In genomic region chr15:84653910-84654688, GRCh38 we compare ENCODE assay signal across 8 cellular contexts. TPM values are rescaled to one million over a fixed set of nuclear protein-coding genes. Genes with fewer than 3 reads are reported as not detected.
DNase-seq lines count a peak whose midpoint lies in the region; ATAC-seq, FAIRE-seq and TF ChIP-seq lines count a peak whose summit lies in the region.

Gene WDR73 (minus strand): TSS chr15:84654283. CDS start chr15:84654274, 9 bp downstream.

- H2AFZ ChIP-seq in mammary epithelial cell (ENCODE audit: low read depth, low read length): peak within 1 kb of the TSS; percentile 94

- H3K36me3 ChIP-seq in WERI-Rb-1: peaks cover 37% of the 10 kb centered on the region
- H3K36me3 ChIP-seq in mammary epithelial cell (ENCODE audit: insufficient read depth, low read length): peaks cover 6% of the 10 kb centered on the region
- peaks cover 35% of the 10 kb centered on the region for H3K36me3 ChIP-seq in iPS-20b (ENCODE audit: insufficient read depth, low read depth, low read length)

- H3K27me3 ChIP-seq in WERI-Rb-1 (ENCODE audit: insufficient read depth, low read depth, severe bottlenecking): no peaks in the 10 kb centered on the region
- H3K27me3 ChIP-seq in mammary epithelial cell (ENCODE audit: insufficient read depth, low read length): no peaks in the 10 kb centered on the region
- peaks cover 25% of the 10 kb centered on the region for H3K27me3 ChIP-seq in iPS-20b (ENCODE audit: insufficient read depth, low read length)

- in situ Hi-C loops in mammary epithelial cell (cut with MboI; ENCODE audit: low sequenced_read_pairs in 2 of 2): loop anchor here in 1 of 2 donors (10.0 kb wide), 2 partner anchors 91 to 271 kb away; partner anchors contain the start of gene ZNF592

- H3K27ac ChIP-seq in WERI-Rb-1 (peak within 1 kb of the TSS; percentile 76), mammary epithelial cell (ENCODE audit: insufficient read depth, low read depth, low read length) (peak within 1 kb of the TSS; percentile 74), iPS-20b (ENCODE audit: low read length) (peak within 1 kb of the TSS; percentile 31), skin epidermis (peak within 1 kb of the TSS; percentile 31 to 93 (median 86))

- peak; percentile 60 for ATAC-seq in GM18861 (IDR thresholded peaks at IDR 0.05; ENCODE audit: unreplicated experiment)
- peak; percentile 73 for ATAC-seq in HG03097 (IDR thresholded peaks at IDR 0.05; ENCODE audit: low FRiP score, unreplicated experiment)

- WGBS in mammary epithelial cell (ENCODE audit: low coverage, missing lambda C conversion rate): 1% methylated on average over 22 of the region's 49 CpGs

- FAIRE-seq in A204.1 (lab: Jason Lieb, UNC): peak; percentile 9

- H3K79me2 ChIP-seq in mammary epithelial cell (ENCODE audit: insufficient read depth, low read length): peaks cover 33% of the 10 kb centered on the region

- H4K20me1 ChIP-seq in mammary epithelial cell (ENCODE audit: insufficient read depth, low read length): no peaks in the 10 kb centered on the region

- DNase-seq in NCI-H2196 treated with DMSO at 0.1 percent for 48 hours (lab: John Stamatoyannopoulos, UW; ENCODE audit: unreplicated experiment): peak; percentile 55
- DNase-seq in WERI-Rb-1: peak; percentile 94
- DNase-seq in mammary epithelial cell: peak; percentile 92

- H3K4me2 ChIP-seq in mammary epithelial cell (ENCODE audit: insufficient read depth, low read depth, low read length): peak within 1 kb of the TSS; percentile 81

- intact Hi-C loops in mammary epithelial cell (cut with micrococcal nuclease): loop anchor here (1.0 kb wide), 5 partner anchors 62 to 274 kb away; partner anchors contain the start of gene SEC11A

- H3K4me3 ChIP-seq in WERI-Rb-1 (ENCODE audit: low read depth, low read length) (peak within 1 kb of the TSS; percentile 84), mammary epithelial cell (replicated peaks in 1 of 3; ENCODE audit: insufficient read depth in 1 of 3, low read depth in 2 of 3, low read length in 3 of 3) (peak within 1 kb of the TSS; percentile 76 to 100 (median 91)), iPS-20b (ENCODE audit: low read length) (peak within 1 kb of the TSS; percentile 96), skin epidermis (peak within 1 kb of the TSS; percentile 57 to 85 (median 81))

- TSS peak; percentile 82 for BruUV-seq in mammary epithelial cell (replicated peaks; lab: Mats Ljungman, UMichigan)

- dilution Hi-C loops in mammary epithelial cell (cut with HindIII; ENCODE audit: low sequenced_read_pairs): no loop called here

- no peaks in the 10 kb centered on the region for H3K9me3 ChIP-seq in WERI-Rb-1 (ENCODE audit: severe bottlenecking)
- H3K9me3 ChIP-seq in mammary epithelial cell (replicated peaks; ENCODE audit: insufficient read depth, low read length): no peaks in the 10 kb centered on the region
- H3K9me3 ChIP-seq in iPS-20b (ENCODE audit: insufficient read depth, low read depth, low read length): no peaks in the 10 kb centered on the region

- H3K4me1 ChIP-seq in mammary epithelial cell (ENCODE audit: insufficient read depth, low read length) (peaks cover 23% of the 10 kb centered on the region), iPS-20b (ENCODE audit: insufficient read depth, low read length) (peaks cover 4% of the 10 kb centered on the region; the same call in 1 of the 2 replicates)

- TF ChIP-seq CTCF in WERI-Rb-1 (IDR thresholded peaks at IDR 0.05; ENCODE audit: low read depth, low read length) (no peak), mammary epithelial cell (conservative IDR thresholded peaks at IDR 0.05 in 1 of 2, IDR thresholded peaks at IDR 0.05 in 1 of 2; ENCODE audit: extremely low read depth in 1 of 2, insufficient read depth in 1 of 2, low read depth in 1 of 2, low read length in 2 of 2) (no peak)

- CTCF ChIA-PET in mammary epithelial cell (lab: Charles Lee; ENCODE audit: low non-redundant PET): interaction anchor here (0.5 to 0.7 kb wide), 2 partner anchors 65 to 176 kb away, joined by 4 to 6 read pairs; no protein-coding TSS in a partner anchor

- H3K9ac ChIP-seq in mammary epithelial cell (ENCODE audit: insufficient read depth, low read length): peak within 1 kb of the TSS; percentile 87
- H3K9ac ChIP-seq in iPS-20b (ENCODE audit: low read depth, low read length): peak within 1 kb of the TSS; percentile 88

RNA-seq across cellular contexts. Expression of gene WDR73, which starts in this region (rescaled TPM):
- 10 to 100 TPM; 23.0 to 28.1 TPM for total RNA-seq in mammary epithelial cell
- polyA plus RNA-seq in mammary epithelial cell: 20.7 TPM
- polyA minus RNA-seq in mammary epithelial cell: 13.7 TPM

Comparison
In these comparisons a context has a peak if more than half of its experiments do, and no peak if none do; other contexts are left out.
1. Peak in every context shown above with its lines: DNase-seq, ATAC-seq, H3K4me3 ChIP-seq and H3K27ac ChIP-seq.
2. H3K27ac ChIP-seq: peak in every context shown above with its lines; median percentile 86 in skin epidermis; 76 in WERI-Rb-1; 74 in mammary epithelial cell; 31 in iPS-20b.